Comparison of ENCODE assay signal across 13 cellular contexts in genomic region chr2:18047896-18048657, GRCh38.
DNase-seq lines count a peak whose midpoint lies in the region; ATAC-seq and TF ChIP-seq lines count a peak whose summit lies in the region.
"Had no signal": no experiment of that assay in that cellular context is flagged by ENCODE, and none has a peak within 500 bp of the region (broad histone marks: within the 10 kb centered on the region; RNA-seq: fewer than 3 reads in every experiment).

No MANE protein-coding gene starts in this region.

- H3K4me3 ChIP-seq in epithelial cell of esophagus (ENCODE audit: low read length) = no peak overlapping the region
- no peak overlapping the region for H3K4me3 ChIP-seq in MM.1S (ENCODE audit: low read length)

- no peak overlapping the region for H3K4me2 ChIP-seq in MM.1S (ENCODE audit: low read depth, low read length)

- DNase-seq in Calu3 (peak; percentile 58), M059J (ENCODE audit: low read depth) (peak; percentile 95), epithelial cell of esophagus (ENCODE audit: low read depth) (peak; percentile 96), mesothelial cell of epicardium (ENCODE audit: low spot score in 2 of 2, unreplicated experiment in 2 of 2) (no peak), MM.1S (no peak)
- no peak for DNase-seq in activated T-cell treated with anti-CD3 and anti-CD28 coated beads, Interleukin-2, amount 50 U/mL, for 48 hours
- DNase-seq: activated T-cell treated with anti-CD3 and anti-CD28 coated beads, Interleukin-2, amount 50 U/mL, for 4 hours; NCI-H1092; NCI-H82; stimulated activated CD4-positive, alpha-beta T cell treated with anti-CD3 and anti-CD28 coated beads, Interleukin-4, amount 100 ng/mL, for 24 hours; T-helper 9 cell had no signal

- no peaks in the 10 kb centered on the region for H3K9me3 ChIP-seq in MM.1S (replicated peaks; ENCODE audit: insufficient read depth, low read length)

- H3K4me1 Mint-ChIP-seq in Calu3 (ENCODE audit: low read depth, unreplicated experiment) (peaks cover 18% of the 10 kb centered on the region), mesothelial cell of epicardium (peaks cover 17% of the 10 kb centered on the region)

- H2AFZ ChIP-seq in MM.1S (ENCODE audit: low read length) = no peak overlapping the region

- H3K27ac ChIP-seq in MM.1S (ENCODE audit: low read length) = no peak overlapping the region

- peak overlapping the region; percentile 7 for H3K27ac Mint-ChIP-seq in Calu3 (ENCODE audit: unreplicated experiment)
- H3K27ac Mint-ChIP-seq in mesothelial cell of epicardium = peak overlapping the region; percentile 66

- no peaks in the 10 kb centered on the region for H3K4me1 ChIP-seq in MM.1S (ENCODE audit: low read length)

- CTCF ChIA-PET in Calu3 (lab: Charles Lee) = interaction anchor here (0.7 kb wide), 1 partner anchor 25 kb away, joined by 3 read pairs; no protein-coding TSS in a partner anchor

- H3K27me3 Mint-ChIP-seq in Calu3 (ENCODE audit: unreplicated experiment) = peaks cover 10% of the 10 kb centered on the region
- peaks cover 11% of the 10 kb centered on the region for H3K27me3 Mint-ChIP-seq in mesothelial cell of epicardium (ENCODE audit: low read depth)

- no peaks in the 10 kb centered on the region for H3K36me3 ChIP-seq in MM.1S (replicated peaks; ENCODE audit: insufficient read depth, low read length)

- H3F3A ChIP-seq in MM.1S (ENCODE audit: insufficient read depth, low read length) = no peaks in the 10 kb centered on the region

- no TSS peak for BruUV-seq in Calu3 (replicated peaks; lab: Mats Ljungman, UMichigan)

- peak overlapping the region; percentile 8 for H3K4me3 Mint-ChIP-seq in Calu3 (ENCODE audit: low read depth, unreplicated experiment)
- H3K4me3 Mint-ChIP-seq in mesothelial cell of epicardium = no peak overlapping the region
- H3K4me3 Mint-ChIP-seq: activated T-cell treated with anti-CD3 and anti-CD28 coated beads, Interleukin-2, amount 50 U/mL, for 4 hours had no signal

- peaks cover 5% of the 10 kb centered on the region for H3K9me3 Mint-ChIP-seq in Calu3 (ENCODE audit: low read depth, unreplicated experiment)
- peaks cover 19% of the 10 kb centered on the region for H3K9me3 Mint-ChIP-seq in mesothelial cell of epicardium
- H3K9me3 Mint-ChIP-seq: activated T-cell treated with anti-CD3 and anti-CD28 coated beads, Interleukin-2, amount 50 U/mL, for 4 hours had no signal

- H3K79me2 ChIP-seq in MM.1S (ENCODE audit: low read length) = no peaks in the 10 kb centered on the region

- no peak overlapping the region for H3K9ac ChIP-seq in MM.1S (ENCODE audit: low read length)

- intact Hi-C loops in Calu3 (cut with micrococcal nuclease; ENCODE audit: unreplicated experiment) = no loop called here

- TF ChIP-seq CTCF in Calu3 (IDR thresholded peaks at IDR 0.05; ENCODE audit: unreplicated experiment) = no peak
- TF ChIP-seq CTCF in epithelial cell of esophagus (IDR thresholded peaks at IDR 0.05; ENCODE audit: insufficient read depth, low read depth, low read length, missing control alignments) = no peak
- no peak for TF ChIP-seq CTCF in mesothelial cell of epicardium (IDR thresholded peaks at IDR 0.05; ENCODE audit: unreplicated experiment)
- no peak for TF ChIP-seq CTCF in MM.1S (IDR thresholded peaks at IDR 0.05; ENCODE audit: low read length)

- H3K27me3 ChIP-seq in MM.1S (replicated peaks; ENCODE audit: insufficient read depth, low read length) = no peaks in the 10 kb centered on the region

- H3K36me3 Mint-ChIP-seq in Calu3 (ENCODE audit: insufficient read depth, unreplicated experiment) (peaks cover 7% of the 10 kb centered on the region), mesothelial cell of epicardium (no peaks in the 10 kb centered on the region)

- H4K20me1 ChIP-seq in MM.1S (ENCODE audit: insufficient read depth, low read length) = no peaks in the 10 kb centered on the region

- H3K9me2 ChIP-seq in MM.1S (replicated peaks; ENCODE audit: insufficient read depth, low read length) = no peaks in the 10 kb centered on the region

- ATAC-seq in HG02763 (IDR thresholded peaks at IDR 0.05; ENCODE audit: unreplicated experiment) = no peak
- no peak for ATAC-seq in HG03175 (IDR thresholded peaks at IDR 0.05; ENCODE audit: unreplicated experiment)
- ATAC-seq: activated T-cell treated with anti-CD3 and anti-CD28 coated beads, Interleukin-2, amount 50 U/mL, for 4 hours had no signal

Comparison
In these comparisons a context has a peak if more than half of its experiments do, and no peak if none do; other contexts are left out.
1. DNase-seq: peak in Calu3 (single experiment), M059J (single experiment) and epithelial cell of esophagus (single experiment); none in mesothelial cell of epicardium (0 of 2), MM.1S (single experiment) and activated T-cell treated with anti-CD3 and anti-CD28 coated beads, Interleukin-2, amount 50 U/mL, for 48 hours (0 of 2).